ENCODE assay signal across 8 cellular contexts in genomic region chr15:72785452-72786243, GRCh38. TPM values are rescaled to one million over a fixed set of nuclear protein-coding genes. Genes with fewer than 3 reads are reported as not detected.
DNase-seq lines count a peak whose midpoint lies in the region; ATAC-seq and TF ChIP-seq lines count a peak whose summit lies in the region.

No MANE protein-coding gene starts in this region.

- peak overlapping the region; percentile 20 for H2BK12ac ChIP-seq in trophoblast cell (ENCODE audit: low read length)

- H3K23ac ChIP-seq in trophoblast cell (ENCODE audit: low read length), result no peak overlapping the region

- intact Hi-C loops in left ventricle myocardium superior (cut with micrococcal nuclease), result no loop called here
- intact Hi-C loops in PC-9 (cut with micrococcal nuclease; ENCODE audit: unreplicated experiment), result loop anchor here (10.0 kb wide), 3 partner anchors 181 to 459 kb away; partner anchors contain the start of gene ARIH1

- TF ChIP-seq CTCF in AG10803 (conservative IDR thresholded peaks at IDR 0.05; ENCODE audit: low read length), result no peak
- TF ChIP-seq CTCF in astrocyte of the spinal cord (IDR thresholded peaks at IDR 0.05; ENCODE audit: low read depth, low read length), result no peak
- no peak for TF ChIP-seq CTCF in PC-9 (conservative IDR thresholded peaks at IDR 0.05)

- H2AFZ ChIP-seq in trophoblast cell (ENCODE audit: insufficient read depth, low read length, poor library complexity) (no peak overlapping the region), PC-9 (no peak overlapping the region)

- no peaks in the 10 kb centered on the region for H3K9me2 ChIP-seq in PC-9 (ENCODE audit: insufficient read depth)

- H3K4ac ChIP-seq in trophoblast cell (ENCODE audit: low read depth, low read length), result no peak overlapping the region

- no CpG with 5 or more reads among the region's 6 CpGs for WGBS in trophoblast cell (ENCODE audit: extremely low coverage, insufficient coverage, insufficient read length)

- H3K36me3 ChIP-seq in trophoblast cell (ENCODE audit: control insufficient read depth in 1 of 2, insufficient read depth in 2 of 2, low read length in 2 of 2) (peaks cover 0 to 2% of the 10 kb centered on the region in 2 experiments), PC-9 (ENCODE audit: low read depth) (no peaks in the 10 kb centered on the region)

- in situ Hi-C loops in astrocyte of the spinal cord (cut with HindIII; ENCODE audit: low sequenced_read_pairs), result no loop called here

- H3K27ac ChIP-seq in trophoblast cell (ENCODE audit: low read depth, low read length), result no peak overlapping the region
- no peak overlapping the region for H3K27ac ChIP-seq in PC-9

- H2BK120ac ChIP-seq in trophoblast cell (ENCODE audit: insufficient read depth, low read length, poor library complexity), result no peak overlapping the region

- no peak overlapping the region for H3K14ac ChIP-seq in trophoblast cell (ENCODE audit: low read length)

- no peak overlapping the region for H4K91ac ChIP-seq in trophoblast cell (ENCODE audit: low read depth, low read length)

- H3K9ac ChIP-seq in trophoblast cell (ENCODE audit: low read length), result no peak overlapping the region

- H3K27me3 ChIP-seq in trophoblast cell (ENCODE audit: insufficient read depth, low read length), result no peaks in the 10 kb centered on the region
- H3K27me3 ChIP-seq in PC-9 (ENCODE audit: insufficient read depth, low read depth), result peaks cover 17% of the 10 kb centered on the region

- H3K4me2 ChIP-seq in trophoblast cell (ENCODE audit: low read length), result no peak overlapping the region
- H3K4me2 ChIP-seq in PC-9, result no peak overlapping the region

- H3K79me2 ChIP-seq in trophoblast cell (ENCODE audit: control insufficient read depth, insufficient read depth, low read length, poor library complexity) (peaks cover 10% of the 10 kb centered on the region), PC-9 (ENCODE audit: low read depth) (peaks cover 27% of the 10 kb centered on the region)

- no peaks in the 10 kb centered on the region for H4K20me1 ChIP-seq in PC-9 (ENCODE audit: insufficient read depth)

- no peak overlapping the region for H3K18ac ChIP-seq in trophoblast cell (ENCODE audit: low read length)

- no peaks in the 10 kb centered on the region for H3K9me3 ChIP-seq in trophoblast cell (ENCODE audit: insufficient read depth, low read depth, low read length)
- H3K9me3 ChIP-seq in PC-9 (ENCODE audit: insufficient read depth, low read depth), result no peaks in the 10 kb centered on the region

- no peak overlapping the region for H3K4me3 ChIP-seq in AG10803 (ENCODE audit: low read length)
- no peak overlapping the region for H3K4me3 ChIP-seq in astrocyte of the spinal cord (ENCODE audit: low read depth, low read length)
- H3K4me3 ChIP-seq in trophoblast cell (ENCODE audit: low read depth, low read length), result no peak overlapping the region
- H3K4me3 ChIP-seq in PC-9, result no peak overlapping the region

- no peak overlapping the region for H2AK5ac ChIP-seq in trophoblast cell (ENCODE audit: low read length)

- H3F3A ChIP-seq in PC-9 (ENCODE audit: insufficient read depth, low read depth), result no peaks in the 10 kb centered on the region

- BruUV-seq in PC-9 (replicated peaks; lab: Mats Ljungman, UMichigan), result no TSS peak

- H2BK5ac ChIP-seq in trophoblast cell (ENCODE audit: low read depth, low read length, poor library complexity), result no peak overlapping the region

- POLR2A ChIA-PET in PC-9 (lab: Charles Lee; ENCODE audit: unreplicated experiment), result no interaction called here

- DNase-seq in AG10803 (ENCODE audit: low read depth) (peak; percentile 71), SIG-M5 treated with dmso at 0.1 percent for 504 hours (lab: John Stamatoyannopoulos, UW; ENCODE audit: unreplicated experiment) (peak; percentile 63), astrocyte of the spinal cord (ENCODE audit: low read depth, low spot score) (peak; percentile 87), trophoblast cell (no peak), EL (no peak), left ventricle myocardium superior (no peak), PC-9 (no peak), NCI-H187 (lab: John Stamatoyannopoulos, UW) (no peak)

- peaks cover 2 to 6% of the 10 kb centered on the region in 2 experiments for H3K4me1 ChIP-seq in trophoblast cell (ENCODE audit: control insufficient read depth in 1 of 2, insufficient read depth in 2 of 2, low read length in 2 of 2)
- peaks cover 21% of the 10 kb centered on the region for H3K4me1 ChIP-seq in PC-9 (replicated peaks; ENCODE audit: insufficient read depth)

- no peak for ATAC-seq in left ventricle myocardium superior

- H4K12ac ChIP-seq in trophoblast cell (ENCODE audit: low read depth, low read length), result no peak overlapping the region

- peak overlapping the region; percentile 58 for H4K8ac ChIP-seq in trophoblast cell (ENCODE audit: low read depth, low read length)

- H3K79me1 ChIP-seq in trophoblast cell (ENCODE audit: low read length), result peaks cover 8% of the 10 kb centered on the region

- CTCF ChIA-PET in PC-9 (lab: Charles Lee), result no interaction called here

RNA-seq across cellular contexts. Expression of gene ADPGK, which starts 2.1 kb away (rescaled TPM):
- 33.3 and 34.1 TPM in 2 replicates for polyA plus RNA-seq in trophoblast cell (2013)
- total RNA-seq in left ventricle myocardium superior, result 8.4 TPM
- total RNA-seq in PC-9 (2021), result 40.3 and 48.6 TPM in 2 replicates

Comparison
In these comparisons a context has a peak if more than half of its experiments do, and no peak if none do; other contexts are left out.
1. DNase-seq: peak in AG10803 (single experiment), SIG-M5 treated with dmso at 0.1 percent for 504 hours (single experiment) and astrocyte of the spinal cord (single experiment); none in trophoblast cell (0 of 2), EL (single experiment), left ventricle myocardium superior (single experiment), PC-9 (0 of 2) and NCI-H187 (0 of 2).